29 cellular contexts compared by ENCODE assay signal in genomic region chr20:57179265-57179664, GRCh38.
DNase-seq lines count a peak whose midpoint lies in the region; ATAC-seq and TF ChIP-seq lines count a peak whose summit lies in the region.
"Had no signal": no experiment of that assay in that cellular context is flagged by ENCODE, and none has a peak within 500 bp of the region (broad histone marks: within the 10 kb centered on the region; RNA-seq: fewer than 3 reads in every experiment).

No MANE protein-coding gene starts in this region.

- H2AFZ ChIP-seq in H9 (ENCODE audit: low read length), result no peak overlapping the region

- no peak overlapping the region for H2BK12ac ChIP-seq in H9 (ENCODE audit: insufficient read length, low read depth, low read length)

- H3K27me3 ChIP-seq in H9 (ENCODE audit: insufficient read depth, low read length) (no peaks in the 10 kb centered on the region), testis (no peaks in the 10 kb centered on the region)
- H3K27me3 ChIP-seq: upper lobe of right lung had no signal

- no peak overlapping the region for H2BK5ac ChIP-seq in H9 (ENCODE audit: insufficient read length, low read length)

- no peak for TF ChIP-seq POLR2A in testis (IDR thresholded peaks at IDR 0.05)

- DNase-seq in H9 (no peak), RWPE1 (ENCODE audit: low spot score) (peak; percentile 88), testis (peak; percentile 23), NCI-H2107 (lab: John Stamatoyannopoulos, UW) (no peak), kidney glomerular epithelial cell (lab: John Stamatoyannopoulos, UW) (no peak), dedifferentiated amniotic fluid mesenchymal stem cell (ENCODE audit: extremely low spot score) (no peak)
- DNase-seq: activated CD4-positive, alpha-beta T cell treated with anti-CD3 and anti-CD28 coated beads for 48 hours; activated CD8-positive, alpha-beta memory T cell treated with anti-CD3 and anti-CD28 coated beads for 24 hours; activated effector memory CD4-positive, alpha-beta T cell treated with Interleukin-2 at 50 U/mL for 16 hours; anterior cingulate cortex; CD4-positive, CD25-positive, alpha-beta regulatory T cell; central memory CD4-positive, alpha-beta T cell; dermis blood vessel endothelial cell; head of caudate nucleus; kidney; mucosa of descending colon; NCI-H1417; NCI-H2081 treated with DMSO at 0.1 percent for 48 hours; NCI-H446; retina; SIG-M5; spleen; stimulated activated CD4-positive, alpha-beta T cell treated with anti-CD3 and anti-CD28 coated beads, Interleukin-4, amount 100 ng/mL, for 1 hour; upper lobe of right lung had no signal

- H3K18ac ChIP-seq in H9 (ENCODE audit: insufficient read length, low read depth, low read length), result no peak overlapping the region

- H3K4ac ChIP-seq in H9 (ENCODE audit: low read depth, low read length), result no peak overlapping the region

- H3K4me3 ChIP-seq in testis, result peak overlapping the region in 1 of 2 donors; percentile 12
- H3K4me3 ChIP-seq: lung, mucosa of descending colon, spleen, upper lobe of right lung had no signal

- H3K4me1 ChIP-seq in H9 (ENCODE audit: insufficient read depth, low read length) (no peaks in the 10 kb centered on the region; the same call in 1 of the 2 replicates), testis (no peaks in the 10 kb centered on the region)
- H3K4me1 ChIP-seq: spleen, upper lobe of right lung had no signal

- H3K36me3 ChIP-seq in testis (ENCODE audit: low read depth, missing control alignments), result no peaks in the 10 kb centered on the region
- H3K36me3 ChIP-seq: spleen, upper lobe of right lung had no signal

- no peak overlapping the region for H2AK5ac ChIP-seq in H9 (ENCODE audit: insufficient read length, low read length)

- 0 out of 2 replicates have a peak overlapping the region, but pooled peaks have one; percentile 31 for H3K14ac ChIP-seq in H9 (ENCODE audit: insufficient read depth, low read length)

- no peak for TF ChIP-seq CTCF in H9 (conservative IDR thresholded peaks at IDR 0.05)
- TF ChIP-seq CTCF in RWPE1 (conservative IDR thresholded peaks at IDR 0.05; ENCODE audit: low read depth), result no peak
- TF ChIP-seq CTCF in testis (IDR thresholded peaks at IDR 0.05), result no peak

- H2BK120ac ChIP-seq in H9 (ENCODE audit: low read depth, low read length, poor library complexity, severe bottlenecking), result no peak overlapping the region

- ATAC-seq in esophagus mucosa, result peak; percentile 58
- ATAC-seq: mucosa of descending colon, upper lobe of right lung had no signal

- intact Hi-C loops in testis (cut with DNase I; ENCODE audit: low total_unique reads), result no loop called here

- peak overlapping the region in 2 of 3 experiments; percentile 39 to 59; a peak in 2 of 7 replicates for H3K27ac Mint-ChIP-seq in H9
- H3K27ac Mint-ChIP-seq: activated naive CD8-positive, alpha-beta T cell; natural killer cell treated with Interleukin-12 subunit alpha and Interleukin-12 subunit beta and Interleukin-15 and Interleukin-18, amount 100 ng/mL, for 72 hours had no signal

- peaks cover 2% of the 10 kb centered on the region; the same call in 1 of the 2 replicates for H3K27me3 Mint-ChIP-seq in H9 (ENCODE audit: low read depth)
- H3K27me3 Mint-ChIP-seq: activated naive CD8-positive, alpha-beta T cell; CD4-positive, CD25-positive, alpha-beta regulatory T cell had no signal

- no peaks in the 10 kb centered on the region for H3K9me3 Mint-ChIP-seq in H9
- H3K9me3 Mint-ChIP-seq: natural killer cell treated with Interleukin-12 subunit alpha and Interleukin-12 subunit beta and Interleukin-15 and Interleukin-18, amount 100 ng/mL, for 72 hours had no signal

- H4K5ac ChIP-seq in H9 (ENCODE audit: insufficient read length, low read depth, low read length), result no peak overlapping the region

- H4K20me1 ChIP-seq in H9 (ENCODE audit: control insufficient read depth, insufficient read depth, insufficient read length), result no peaks in the 10 kb centered on the region

- H3K79me2 ChIP-seq in H9 (ENCODE audit: insufficient read depth, low read length), result no peaks in the 10 kb centered on the region

- no peak overlapping the region for H3K9ac ChIP-seq in H9 (ENCODE audit: extremely low read depth, insufficient read length, low read length)

- H3K36me3 Mint-ChIP-seq in H9 (ENCODE audit: insufficient read depth in 1 of 3, low read depth in 3 of 3), result no peaks in the 10 kb centered on the region; a peak in 2 of 7 replicates
- H3K36me3 Mint-ChIP-seq: activated naive CD8-positive, alpha-beta T cell; CD4-positive, CD25-positive, alpha-beta regulatory T cell; natural killer cell treated with Interleukin-12 subunit alpha and Interleukin-12 subunit beta and Interleukin-15 and Interleukin-18, amount 100 ng/mL, for 72 hours had no signal

- H3K27ac ChIP-seq in H9 (ENCODE audit: insufficient read length, low read depth, low read length), result no peak overlapping the region
- H3K27ac ChIP-seq in RWPE1, result peak overlapping the region; percentile 75
- no peak overlapping the region for H3K27ac ChIP-seq in testis
- H3K27ac ChIP-seq: spleen, upper lobe of right lung, VCaP had no signal

- no CpG with 5 or more reads among the region's 20 CpGs for WGBS in H9 (ENCODE audit: extremely low coverage, insufficient read length, low lambda C conversion rate)
- 47 to 57% methylated on average over 12 to 20 of the region's 20 CpGs for WGBS in testis, 2 donors

- no peak overlapping the region for H3K56ac ChIP-seq in H9 (ENCODE audit: insufficient read length, low read depth, low read length)

- no peak overlapping the region for H3T11ph ChIP-seq in H9 (ENCODE audit: low read length)

- CTCF ChIA-PET in RWPE1 (lab: Yijun Ruan, JAX), result interaction anchor here (0.5 to 0.9 kb wide), 5 partner anchors 20 to 362 kb away, joined by 3 read pairs; no protein-coding TSS in a partner anchor

- H2BK15ac ChIP-seq in H9 (ENCODE audit: low read depth, low read length), result no peak overlapping the region

- no peaks in the 10 kb centered on the region for H3K23me2 ChIP-seq in H9 (ENCODE audit: insufficient read length, low read depth, low read length, poor library complexity, severe bottlenecking)

- no peaks in the 10 kb centered on the region for H3K79me1 ChIP-seq in H9 (ENCODE audit: insufficient read depth, low read depth, low read length, poor library complexity, severe bottlenecking)

- H3K23ac ChIP-seq in H9 (ENCODE audit: insufficient read length, low read depth, low read length), result no peak overlapping the region

- no peak overlapping the region for H3K4me3 Mint-ChIP-seq in H9
- H3K4me3 Mint-ChIP-seq: CD4-positive, CD25-positive, alpha-beta regulatory T cell; natural killer cell treated with Interleukin-12 subunit alpha and Interleukin-12 subunit beta and Interleukin-15 and Interleukin-18, amount 100 ng/mL, for 72 hours had no signal

- H3K4me2 ChIP-seq in H9 (ENCODE audit: insufficient read depth, insufficient read length, low read length), result no peak overlapping the region

- H3K9me3 ChIP-seq in H9 (ENCODE audit: control insufficient read depth, low read depth, low read length), result no peaks in the 10 kb centered on the region
- H3K9me3 ChIP-seq in testis, result no peaks in the 10 kb centered on the region
- H3K9me3 ChIP-seq: mucosa of descending colon, spleen, upper lobe of right lung had no signal

- H4K8ac ChIP-seq in H9 (replicated peaks; ENCODE audit: insufficient read length, low read depth, low read length), result no peak overlapping the region

- POLR2A ChIA-PET in RWPE1 (lab: Yijun Ruan, JAX; ENCODE audit: low non-redundant PET), result no interaction called here

- H3K4me1 Mint-ChIP-seq in H9, result peaks cover 47 to 57% of the 10 kb centered on the region in 2 experiments
- H3K4me1 Mint-ChIP-seq: CD4-positive, CD25-positive, alpha-beta regulatory T cell had no signal

- no peak overlapping the region for H2BK20ac ChIP-seq in H9 (ENCODE audit: low read depth, low read length, poor library complexity, severe bottlenecking)

- H4K91ac ChIP-seq in H9 (ENCODE audit: insufficient read length, low read depth, low read length), result no peak overlapping the region

Comparison
In these comparisons a context has a peak if more than half of its experiments do, and no peak if none do; other contexts are left out.
1. DNase-seq: peak in RWPE1 (single experiment) and testis (single experiment); none in H9 (single experiment), NCI-H2107 (single experiment), kidney glomerular epithelial cell (single experiment) and dedifferentiated amniotic fluid mesenchymal stem cell (single experiment).